In genomic region chr5:178326054-178326715, GRCh38 we compare ENCODE assay signal across 21 cellular contexts.
DNase-seq lines count a peak whose midpoint lies in the region; ATAC-seq and TF ChIP-seq lines count a peak whose summit lies in the region.
"Had no signal": no experiment of that assay in that cellular context is flagged by ENCODE, and none has a peak within 500 bp of the region (broad histone marks: within the 10 kb centered on the region; RNA-seq: fewer than 3 reads in every experiment).

No MANE protein-coding gene starts in this region.

- H3K36me3 Mint-ChIP-seq in neural progenitor cell: no peaks in the 10 kb centered on the region
- H3K36me3 Mint-ChIP-seq in type B pancreatic cell: no peaks in the 10 kb centered on the region
- no peaks in the 10 kb centered on the region for H3K36me3 Mint-ChIP-seq in naive thymus-derived CD4-positive, alpha-beta T cell
- H3K36me3 Mint-ChIP-seq: activated naive CD4-positive, alpha-beta T cell treated with anti-CD3 and anti-CD28 coated beads, Interleukin-2, amount 50 U/mL, for 24 hours; CD4-positive, CD25-positive, alpha-beta regulatory T cell had no signal

- H3K27me3 ChIP-seq in left ventricle myocardium inferior (ENCODE audit: low read depth) (no peaks in the 10 kb centered on the region), neural progenitor cell (no peaks in the 10 kb centered on the region)
- H3K27me3 ChIP-seq in naive thymus-derived CD4-positive, alpha-beta T cell (ENCODE audit: control insufficient read depth in 2 of 2, insufficient read depth in 2 of 2, low read length in 2 of 2): no peaks in the 10 kb centered on the region

- H3K27ac ChIP-seq in left ventricle myocardium inferior (replicated peaks) (peak overlapping the region; percentile 33), neural progenitor cell (no peak overlapping the region), coronary artery (no peak overlapping the region)
- no peak overlapping the region for H3K27ac ChIP-seq in naive thymus-derived CD4-positive, alpha-beta T cell (ENCODE audit: low read depth, low read length)
- H3K27ac ChIP-seq: SK-N-MC had no signal

- H4K20me1 ChIP-seq in neural progenitor cell (ENCODE audit: low read depth): no peaks in the 10 kb centered on the region

- H3K27me3 Mint-ChIP-seq in neural progenitor cell (ENCODE audit: insufficient read depth, low read depth) (peaks cover 9% of the 10 kb centered on the region), type B pancreatic cell (peaks cover 15% of the 10 kb centered on the region)
- H3K27me3 Mint-ChIP-seq in naive thymus-derived CD4-positive, alpha-beta T cell: peaks cover 0 to 7% (median 0%) of the 10 kb centered on the region in 5 donors
- H3K27me3 Mint-ChIP-seq: activated CD4-positive, alpha-beta T cell treated with anti-CD3 and anti-CD28 coated beads, Interleukin-2, amount 10 ng/mL, durations not matched to agents 7 days and 5 days; activated naive CD4-positive, alpha-beta T cell treated with anti-CD3 and anti-CD28 coated beads, Interleukin-2, amount 50 U/mL, for 24 hours; CD4-positive, CD25-positive, alpha-beta regulatory T cell had no signal

- CTCF ChIA-PET in naive thymus-derived CD4-positive, alpha-beta T cell (lab: Charles Lee): no interaction called here

- H3K27ac Mint-ChIP-seq in neural progenitor cell (peak overlapping the region; percentile 65), type B pancreatic cell (no peak overlapping the region)
- peak overlapping the region in 1 of 9 donors; percentile 44 for H3K27ac Mint-ChIP-seq in naive thymus-derived CD4-positive, alpha-beta T cell
- H3K27ac Mint-ChIP-seq: activated CD4-positive, alpha-beta T cell treated with anti-CD3 and anti-CD28 coated beads, Interleukin-2, amount 10 ng/mL, durations not matched to agents 7 days and 5 days; activated naive CD4-positive, alpha-beta T cell treated with anti-CD3 and anti-CD28 coated beads, Interleukin-2, amount 50 U/mL, for 24 hours; CD4-positive, CD25-positive, alpha-beta regulatory T cell; GM23338 had no signal

- H3K9ac ChIP-seq in neural progenitor cell: no peak overlapping the region

- no peaks in the 10 kb centered on the region for H3F3A ChIP-seq in neural progenitor cell (ENCODE audit: low read depth)

- H3K4me3 Mint-ChIP-seq in neural progenitor cell: no peak overlapping the region
- peak overlapping the region; percentile 2 for H3K4me3 Mint-ChIP-seq in type B pancreatic cell
- H3K4me3 Mint-ChIP-seq in naive thymus-derived CD4-positive, alpha-beta T cell: no peak overlapping the region
- H3K4me3 Mint-ChIP-seq: activated CD4-positive, alpha-beta T cell treated with anti-CD3 and anti-CD28 coated beads, Interleukin-2, amount 10 ng/mL, durations not matched to agents 7 days and 5 days; activated naive CD4-positive, alpha-beta T cell treated with anti-CD3 and anti-CD28 coated beads, Interleukin-2, amount 50 U/mL, for 24 hours; CD4-positive, CD25-positive, alpha-beta regulatory T cell; GM23338 had no signal

- H3K9me3 Mint-ChIP-seq in neural progenitor cell: no peaks in the 10 kb centered on the region
- no peaks in the 10 kb centered on the region for H3K9me3 Mint-ChIP-seq in type B pancreatic cell
- peaks cover 0 to under 1% (median 0%) of the 10 kb centered on the region in 11 donors for H3K9me3 Mint-ChIP-seq in naive thymus-derived CD4-positive, alpha-beta T cell
- H3K9me3 Mint-ChIP-seq: activated CD4-positive, alpha-beta T cell treated with anti-CD3 and anti-CD28 coated beads, Interleukin-2, amount 10 ng/mL, durations not matched to agents 7 days and 5 days; activated naive CD4-positive, alpha-beta T cell treated with anti-CD3 and anti-CD28 coated beads, Interleukin-2, amount 50 U/mL, for 24 hours; GM23338 had no signal

- H3K4me1 ChIP-seq in left ventricle myocardium inferior: peaks cover 17% of the 10 kb centered on the region
- H3K4me1 ChIP-seq in neural progenitor cell: peaks cover 6% of the 10 kb centered on the region
- H3K4me1 ChIP-seq in naive thymus-derived CD4-positive, alpha-beta T cell (ENCODE audit: control insufficient read depth in 2 of 2, insufficient read depth in 2 of 2, low read length in 2 of 2): no peaks in the 10 kb centered on the region

- no peak for TF ChIP-seq CTCF in left ventricle myocardium inferior (IDR thresholded peaks at IDR 0.05; ENCODE audit: borderline replicate concordance)
- no peak for TF ChIP-seq CTCF in neural progenitor cell (IDR thresholded peaks at IDR 0.05)
- no peak for TF ChIP-seq CTCF in type B pancreatic cell (conservative IDR thresholded peaks at IDR 0.05)
- no peak for TF ChIP-seq CTCF in coronary artery (IDR thresholded peaks at IDR 0.05)

- intact Hi-C loops in left ventricle myocardium inferior (cut with micrococcal nuclease): no loop called here
- intact Hi-C loops in naive thymus-derived CD4-positive, alpha-beta T cell (cut with micrococcal nuclease): no loop called here

- POLR2A ChIA-PET in naive thymus-derived CD4-positive, alpha-beta T cell (lab: Charles Lee): no interaction called here

- no peak for ATAC-seq in naive thymus-derived CD4-positive, alpha-beta T cell
- ATAC-seq: GM23338 had no signal

- H3K4me3 ChIP-seq in left ventricle myocardium inferior: no peak overlapping the region
- no peak overlapping the region for H3K4me3 ChIP-seq in neural progenitor cell
- no peak overlapping the region for H3K4me3 ChIP-seq in coronary artery
- H3K4me3 ChIP-seq in naive thymus-derived CD4-positive, alpha-beta T cell (ENCODE audit: low read length): no peak overlapping the region
- H3K4me3 ChIP-seq: GM23338, SK-N-MC had no signal

- no peaks in the 10 kb centered on the region for H3K79me2 ChIP-seq in neural progenitor cell (ENCODE audit: low read depth)

- H3K4me2 ChIP-seq in neural progenitor cell: no peak overlapping the region
- H3K4me2 ChIP-seq: GM23338 had no signal

- no peak overlapping the region for H2AFZ ChIP-seq in neural progenitor cell (replicated peaks)
- H2AFZ ChIP-seq: GM23338 had no signal

- H3K4me1 Mint-ChIP-seq in neural progenitor cell (peaks cover 63% of the 10 kb centered on the region), type B pancreatic cell (ENCODE audit: unreplicated experiment) (peaks cover 33% of the 10 kb centered on the region)
- H3K4me1 Mint-ChIP-seq in naive thymus-derived CD4-positive, alpha-beta T cell: peaks cover 2 to 10% (median 8%) of the 10 kb centered on the region in 7 donors

- DNase-seq in NCI-H524 (lab: John Stamatoyannopoulos, UW) (peak; percentile 39 to 54), NCI-H524 treated with DMSO at 0.1 percent for 48 hours (lab: John Stamatoyannopoulos, UW) (no peak), left ventricle myocardium inferior (no peak), neural progenitor cell (ENCODE audit: low spot score) (no peak), type B pancreatic cell (ENCODE audit: extremely low spot score, unreplicated experiment) (no peak), coronary artery (ENCODE audit: low spot score) (no peak), NOMO-1 treated with dmso at 0.1 percent for 144 hours (lab: John Stamatoyannopoulos, UW; ENCODE audit: unreplicated experiment) (no peak)
- DNase-seq in naive thymus-derived CD4-positive, alpha-beta T cell: no peak
- DNase-seq: 8988T; activated CD4-positive, alpha-beta T cell treated with anti-CD3 and anti-CD28 coated beads, Interleukin-2, amount 10 ng/mL, durations not matched to agents 7 days and 5 days; activated T-cell treated with anti-CD3 and anti-CD28 coated beads for 4 hours; CD4-positive, CD25-positive, alpha-beta regulatory T cell; DMS79; Kasumi-1; mesendoderm; NCI-H1436; NCI-H446 treated with DMSO at 0.1 percent for 48 hours; OCI-M1 had no signal

- H3K36me3 ChIP-seq in left ventricle myocardium inferior: no peaks in the 10 kb centered on the region
- no peaks in the 10 kb centered on the region for H3K36me3 ChIP-seq in neural progenitor cell
- no peaks in the 10 kb centered on the region for H3K36me3 ChIP-seq in naive thymus-derived CD4-positive, alpha-beta T cell (ENCODE audit: control insufficient read depth in 2 of 3, insufficient read depth in 3 of 3, low read length in 3 of 3)

- H3K9me3 ChIP-seq in left ventricle myocardium inferior (replicated peaks) (no peaks in the 10 kb centered on the region), neural progenitor cell (ENCODE audit: low read depth) (no peaks in the 10 kb centered on the region)
- H3K9me3 ChIP-seq in naive thymus-derived CD4-positive, alpha-beta T cell (ENCODE audit: control insufficient read depth in 2 of 3, low read length in 3 of 3): no peaks in the 10 kb centered on the region

Comparison
In these comparisons a context has a peak if more than half of its experiments do, and no peak if none do; other contexts are left out.
1. DNase-seq: peak in NCI-H524 (2 of 2); none in NCI-H524 treated with DMSO at 0.1 percent for 48 hours (single experiment), left ventricle myocardium inferior (single experiment), neural progenitor cell (single experiment), type B pancreatic cell (single experiment), coronary artery (single experiment), naive thymus-derived CD4-positive, alpha-beta T cell (0 of 9) and NOMO-1 treated with dmso at 0.1 percent for 144 hours (single experiment).